In the genomic region with DNA sequence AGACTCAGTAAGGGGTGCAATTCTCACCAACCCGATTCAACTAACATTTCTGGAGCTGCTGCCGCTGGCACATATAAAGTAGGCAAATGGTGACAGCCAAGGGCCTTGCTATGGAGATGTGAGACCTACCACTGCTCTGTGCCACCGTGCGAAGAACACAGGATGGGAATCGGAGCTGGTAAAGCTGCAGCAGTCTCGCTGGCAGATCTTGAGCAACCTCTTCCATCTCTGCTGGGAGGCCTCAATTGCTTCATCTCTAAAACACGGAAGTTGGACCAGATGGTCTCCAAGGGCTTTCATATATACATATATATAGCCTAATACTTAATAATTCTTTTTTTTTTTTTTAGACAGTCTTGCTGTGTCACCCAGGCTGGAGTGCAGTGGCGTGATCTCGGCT, we compare ENCODE assay signal across 15 cellular contexts.
DNase-seq lines count a peak whose midpoint lies in the region; ATAC-seq and TF ChIP-seq lines count a peak whose summit lies in the region.
"Had no signal": no experiment of that assay in that cellular context is flagged by ENCODE, and none has a peak within 500 bp of the region (broad histone marks: within the 10 kb centered on the region; RNA-seq: fewer than 3 reads in every experiment).

No MANE protein-coding gene starts in this region.

- H3K36me3 ChIP-seq in BLaER1 = peaks cover 23% of the 10 kb centered on the region
- no peaks in the 10 kb centered on the region for H3K36me3 ChIP-seq in esophagus squamous epithelium
- no peaks in the 10 kb centered on the region for H3K36me3 ChIP-seq in neural progenitor cell
- H3K36me3 ChIP-seq: ovary, SJCRH30 had no signal

- no peaks in the 10 kb centered on the region for H4K20me1 ChIP-seq in BLaER1
- H4K20me1 ChIP-seq in neural progenitor cell (ENCODE audit: low read depth) = no peaks in the 10 kb centered on the region

- H3K79me2 ChIP-seq in neural progenitor cell (ENCODE audit: low read depth) = no peaks in the 10 kb centered on the region

- DNase-seq in Kasumi-1 (lab: John Stamatoyannopoulos, UW) (peak; percentile 70 to 79), esophagus squamous epithelium (lab: John Stamatoyannopoulos, UW) (no peak), neural progenitor cell (ENCODE audit: low spot score) (no peak), NCI-H1417 treated with DMSO at 0.1 percent for 48 hours (lab: John Stamatoyannopoulos, UW) (no peak), NCI-H1436 (lab: John Stamatoyannopoulos, UW) (no peak), DMS114 treated with DMSO at 0.1 percent for 48 hours (lab: John Stamatoyannopoulos, UW; ENCODE audit: unreplicated experiment) (no peak)
- DNase-seq: activated CD4-positive, CD25-positive, alpha-beta regulatory T cell treated with anti-CD3 and anti-CD28 coated beads, Interleukin-2, amount 50 U/mL, for 72 hours; activated effector memory CD4-positive, alpha-beta T cell treated with Interleukin-2 at 50 U/mL for 16 hours; GDM1; islet precursor cell; NCI-H446 treated with DMSO at 0.1 percent for 48 hours; ovary had no signal

- peaks cover 96% of the 10 kb centered on the region for H3K4me1 ChIP-seq in BLaER1
- peaks cover 0 to 35% (median 6%) of the 10 kb centered on the region in 3 donors for H3K4me1 ChIP-seq in esophagus squamous epithelium
- H3K4me1 ChIP-seq in neural progenitor cell = peaks cover 21% of the 10 kb centered on the region
- H3K4me1 ChIP-seq: SJCRH30 had no signal

- H3K27ac ChIP-seq in BLaER1 (peak overlapping the region; percentile 95), esophagus squamous epithelium (peak overlapping the region in 3 of 4 donors; percentile 2 to 77 (median 69)), neural progenitor cell (peak overlapping the region; percentile 80)
- H3K27ac ChIP-seq: ovary, SJCRH30 had no signal

- peaks cover 13% of the 10 kb centered on the region for H3F3A ChIP-seq in neural progenitor cell (ENCODE audit: low read depth)

- no peak for TF ChIP-seq POLR2A in esophagus squamous epithelium (IDR thresholded peaks at IDR 0.05)

- H3K4me3 ChIP-seq in BLaER1 (peak overlapping the region; percentile 54), esophagus squamous epithelium (peak overlapping the region in 1 of 4 donors; percentile 7), neural progenitor cell (no peak overlapping the region)
- H3K4me3 ChIP-seq: ovary, SJCRH30 had no signal

- H3K9ac ChIP-seq in BLaER1 (peak overlapping the region; percentile 83), neural progenitor cell (no peak overlapping the region)

- H3K27ac Mint-ChIP-seq in neural progenitor cell = no peak overlapping the region

- H3K9me3 ChIP-seq in BLaER1 = no peaks in the 10 kb centered on the region
- H3K9me3 ChIP-seq in esophagus squamous epithelium = no peaks in the 10 kb centered on the region
- no peaks in the 10 kb centered on the region for H3K9me3 ChIP-seq in neural progenitor cell (ENCODE audit: low read depth)
- H3K9me3 ChIP-seq: ovary, SJCRH30 had no signal

- no peak overlapping the region for H3K4me3 Mint-ChIP-seq in neural progenitor cell

- H3K4me2 ChIP-seq in BLaER1 (peak overlapping the region; percentile 87), neural progenitor cell (peak overlapping the region; percentile 40)

- H3K27me3 ChIP-seq in BLaER1 (no peaks in the 10 kb centered on the region), esophagus squamous epithelium (no peaks in the 10 kb centered on the region), neural progenitor cell (no peaks in the 10 kb centered on the region)
- H3K27me3 ChIP-seq: ovary, SJCRH30 had no signal

- intact Hi-C loops in esophagus squamous epithelium (cut with DNase I) = no loop called here

- H3K4me1 Mint-ChIP-seq in neural progenitor cell = peaks cover 21% of the 10 kb centered on the region

- 72 to 81% methylated on average over 9 of the region's 9 CpGs for WGBS in esophagus squamous epithelium, 2 donors

- no peak for ATAC-seq in HG02852 (IDR thresholded peaks at IDR 0.05; ENCODE audit: unreplicated experiment)

- H3K9me3 Mint-ChIP-seq in neural progenitor cell = no peaks in the 10 kb centered on the region

- no peaks in the 10 kb centered on the region for H3K36me3 Mint-ChIP-seq in neural progenitor cell

- peaks cover 4% of the 10 kb centered on the region for H3K27me3 Mint-ChIP-seq in neural progenitor cell (ENCODE audit: insufficient read depth, low read depth)

- TF ChIP-seq CTCF in esophagus squamous epithelium (IDR thresholded peaks at IDR 0.05) = no peak
- TF ChIP-seq CTCF in neural progenitor cell (IDR thresholded peaks at IDR 0.05) = no peak

- no peak overlapping the region for H2AFZ ChIP-seq in neural progenitor cell (replicated peaks)

Comparison
In these comparisons a context has a peak if more than half of its experiments do, and no peak if none do; other contexts are left out.
1. DNase-seq: peak in Kasumi-1 (2 of 2); none in esophagus squamous epithelium (single experiment), neural progenitor cell (single experiment), NCI-H1417 treated with DMSO at 0.1 percent for 48 hours (single experiment), NCI-H1436 (single experiment) and DMS114 treated with DMSO at 0.1 percent for 48 hours (single experiment).
2. Peak in every context shown above with its lines, with median percentiles within 50 percentile points of each other: H3K27ac ChIP-seq.